ENCODE assay signal across 1 cellular context in genomic region chr11:1050581-1051355, GRCh38.
TF ChIP-seq lines count a peak whose summit lies in the region.

No MANE protein-coding gene starts in this region.

TF ChIP-seq in WTC11, 78 proteins besides CTCF, POLR2A, EP300 and RAD21 (continued from another document):
- TF ChIP-seq AR (CRISPR knock-in tag; IDR thresholded peaks at IDR 0.05) (no peak), ZNF232 (CRISPR knock-in tag; IDR thresholded peaks at IDR 0.05) (no peak), ZNF121 (CRISPR knock-in tag; IDR thresholded peaks at IDR 0.05) (no peak), ETV6 (CRISPR knock-in tag; IDR thresholded peaks at IDR 0.05) (peak; percentile 80), PRDM15 (CRISPR knock-in tag; IDR thresholded peaks at IDR 0.05) (0 out of 2 replicates have a peak, but pooled peaks have one; percentile 19), FOXK1 (CRISPR knock-in tag; IDR thresholded peaks at IDR 0.05) (0 out of 2 replicates have a peak, but pooled peaks have one; percentile 30), ZNF532 (CRISPR knock-in tag; IDR thresholded peaks at IDR 0.05; ENCODE audit: borderline replicate concordance) (no peak), ZNF671 (CRISPR knock-in tag; IDR thresholded peaks at IDR 0.05) (no peak), ZNF423 (CRISPR knock-in tag; IDR thresholded peaks at IDR 0.05) (no peak)
- TF ChIP-seq, protein P1, sequence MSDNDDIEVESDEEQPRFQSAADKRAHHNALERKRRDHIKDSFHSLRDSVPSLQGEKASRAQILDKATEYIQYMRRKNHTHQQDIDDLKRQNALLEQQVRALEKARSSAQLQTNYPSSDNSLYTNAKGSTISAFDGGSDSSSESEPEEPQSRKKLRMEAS (CRISPR knock-in tag; IDR thresholded peaks at IDR 0.05) = peak; percentile 36; the same call in 1 of the 2 replicates
- TF ChIP-seq, protein P2, sequence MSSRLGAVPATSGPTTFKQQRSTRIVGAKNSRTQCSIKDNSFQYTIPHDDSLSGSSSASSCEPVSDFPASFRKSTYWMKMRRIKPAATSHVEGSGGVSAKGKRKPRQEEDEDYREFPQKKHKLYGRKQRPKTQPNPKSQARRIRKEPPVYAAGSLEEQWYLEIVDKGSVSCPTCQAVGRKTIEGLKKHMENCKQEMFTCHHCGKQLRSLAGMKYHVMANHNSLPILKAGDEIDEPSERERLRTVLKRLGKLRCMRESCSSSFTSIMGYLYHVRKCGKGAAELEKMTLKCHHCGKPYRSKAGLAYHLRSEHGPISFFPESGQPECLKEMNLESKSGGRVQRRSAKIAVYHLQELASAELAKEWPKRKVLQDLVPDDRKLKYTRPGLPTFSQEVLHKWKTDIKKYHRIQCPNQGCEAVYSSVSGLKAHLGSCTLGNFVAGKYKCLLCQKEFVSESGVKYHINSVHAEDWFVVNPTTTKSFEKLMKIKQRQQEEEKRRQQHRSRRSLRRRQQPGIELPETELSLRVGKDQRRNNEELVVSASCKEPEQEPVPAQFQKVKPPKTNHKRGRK (CRISPR knock-in tag; IDR thresholded peaks at IDR 0.05; ENCODE audit: borderline replicate concordance) = no peak
